In the genomic region with DNA sequence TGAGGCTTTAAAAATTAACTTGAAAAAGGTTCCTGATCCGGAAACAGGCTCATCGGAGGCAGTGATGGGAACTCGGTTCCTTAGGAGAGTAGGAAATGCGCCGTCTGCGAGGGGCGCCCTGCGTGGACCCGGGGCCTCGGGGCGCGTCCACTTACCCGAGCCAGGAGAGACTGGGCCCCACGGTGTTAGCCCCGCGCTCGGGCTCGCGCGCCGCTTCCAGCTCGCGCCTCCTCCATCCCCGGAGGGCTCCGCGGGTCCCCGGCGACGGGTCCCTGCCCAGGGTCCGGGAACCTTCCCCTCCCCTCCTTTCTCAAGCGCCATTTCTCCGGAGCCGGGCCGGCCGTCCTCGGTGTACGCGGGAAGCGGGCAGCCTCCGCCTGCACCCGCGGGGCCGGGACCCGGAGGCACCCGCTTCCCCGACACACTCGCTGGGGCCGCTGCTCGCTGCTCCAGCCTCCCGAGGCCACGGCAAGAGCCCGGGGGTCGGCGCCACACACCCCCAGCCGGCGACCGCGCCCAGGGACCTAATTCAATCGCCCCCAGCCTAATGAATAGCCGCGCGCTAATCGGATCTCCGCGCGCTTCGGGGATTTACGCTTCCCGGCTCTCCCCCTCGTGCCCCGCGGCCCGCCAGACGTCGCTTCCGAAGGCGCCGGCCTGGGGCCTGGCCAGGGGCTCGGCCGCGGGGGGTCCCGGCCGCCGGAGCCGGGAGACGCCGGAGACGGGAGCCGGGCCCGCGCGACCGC, we compare ENCODE assay signal across 8 cellular contexts. TPM values are rescaled to one million over a fixed set of nuclear protein-coding genes. Genes with fewer than 3 reads are reported as not detected.
DNase-seq lines count a peak whose midpoint lies in the region; ATAC-seq and TF ChIP-seq lines count a peak whose summit lies in the region.

No MANE protein-coding gene starts in this region.

- H2AFZ ChIP-seq in trophoblast cell (ENCODE audit: insufficient read depth, low read length, poor library complexity): no peak overlapping the region

- H3K18ac ChIP-seq in trophoblast cell (ENCODE audit: low read length): peak overlapping the region; percentile 86

- peaks cover 26% of the 10 kb centered on the region for H3K79me1 ChIP-seq in trophoblast cell (ENCODE audit: low read length)

- peaks cover 9% of the 10 kb centered on the region for H3K36me3 Mint-ChIP-seq in activated CD8-positive, alpha-beta memory T cell treated with anti-CD3 and anti-CD28 coated beads, Interleukin-2, amount 10 ng/mL, durations not matched to agents 7 days and 5 days

- peak overlapping the region; percentile 43 for H4K12ac ChIP-seq in trophoblast cell (ENCODE audit: low read depth, low read length)

- WGBS in trophoblast cell (ENCODE audit: extremely low coverage, insufficient coverage, insufficient read length): no CpG with 5 or more reads among the region's 93 CpGs

- H3K27me3 Mint-ChIP-seq in activated CD8-positive, alpha-beta memory T cell treated with anti-CD3 and anti-CD28 coated beads, Interleukin-2, amount 10 ng/mL, durations not matched to agents 7 days and 5 days: peaks cover 69% of the 10 kb centered on the region

- H3K4me3 Mint-ChIP-seq in activated CD8-positive, alpha-beta memory T cell treated with anti-CD3 and anti-CD28 coated beads, Interleukin-2, amount 10 ng/mL, durations not matched to agents 7 days and 5 days: no peak overlapping the region

- H2BK120ac ChIP-seq in trophoblast cell (ENCODE audit: insufficient read depth, low read length, poor library complexity): peak overlapping the region; percentile 37

- H3K27ac ChIP-seq in trophoblast cell (ENCODE audit: low read depth, low read length): peak overlapping the region; percentile 65

- peak; percentile 49 for DNase-seq in ELF-1 (ENCODE audit: low read depth, low spot score)
- peak; percentile 25 for DNase-seq in fibroblast of peridontal ligament (ENCODE audit: extremely low read depth)
- peak in 1 of 2 donors; percentile 33 for DNase-seq in trophoblast cell
- no peak for DNase-seq in glomerular visceral epithelial cell (ENCODE audit: extremely low spot score)
- no peak for DNase-seq in activated CD8-positive, alpha-beta memory T cell treated with anti-CD3 and anti-CD28 coated beads, Interleukin-2, amount 10 ng/mL, durations not matched to agents 7 days and 5 days
- no peak for DNase-seq in NCI-H345 treated with DMSO at 0.1 percent for 48 hours (lab: John Stamatoyannopoulos, UW; ENCODE audit: unreplicated experiment)

- CTCF ChIA-PET in activated CD8-positive, alpha-beta memory T cell treated with anti-CD3 and anti-CD28 coated beads, Interleukin-2, amount 10 ng/mL, durations not matched to agents 7 days and 5 days (lab: Charles Lee): interaction anchor here (1.7 kb wide), 1 partner anchor 92 kb away, joined by 4 read pairs; no protein-coding TSS in a partner anchor

- H3K14ac ChIP-seq in trophoblast cell (ENCODE audit: low read length): peak overlapping the region; percentile 81

- peaks cover 18% of the 10 kb centered on the region for H3K79me2 ChIP-seq in trophoblast cell (ENCODE audit: control insufficient read depth, insufficient read depth, low read length, poor library complexity)

- no peak for ATAC-seq in HG03469 (IDR thresholded peaks at IDR 0.05; ENCODE audit: unreplicated experiment)
- no peak for ATAC-seq in activated CD8-positive, alpha-beta memory T cell treated with anti-CD3 and anti-CD28 coated beads, Interleukin-2, amount 10 ng/mL, durations not matched to agents 7 days and 5 days

- peak overlapping the region; percentile 68 for H4K8ac ChIP-seq in trophoblast cell (ENCODE audit: low read depth, low read length)

- peak overlapping the region; percentile 74 for H3K9ac ChIP-seq in trophoblast cell (ENCODE audit: low read length)

- peaks cover 4% of the 10 kb centered on the region for H3K9me3 ChIP-seq in trophoblast cell (ENCODE audit: insufficient read depth, low read depth, low read length)

- peak overlapping the region; percentile 81 for H3K4ac ChIP-seq in trophoblast cell (ENCODE audit: low read depth, low read length)

- peak overlapping the region; percentile 59 for H3K4me2 ChIP-seq in trophoblast cell (ENCODE audit: low read length)

- peaks cover 3% of the 10 kb centered on the region for H3K27me3 ChIP-seq in trophoblast cell (ENCODE audit: insufficient read depth, low read length)

- H3K27ac Mint-ChIP-seq in activated CD8-positive, alpha-beta memory T cell treated with anti-CD3 and anti-CD28 coated beads, Interleukin-2, amount 10 ng/mL, durations not matched to agents 7 days and 5 days: no peak overlapping the region

- peak overlapping the region; percentile 66 for H2BK5ac ChIP-seq in trophoblast cell (ENCODE audit: low read depth, low read length, poor library complexity)

- peak overlapping the region; percentile 69 for H4K91ac ChIP-seq in trophoblast cell (ENCODE audit: low read depth, low read length)

- peaks cover 2 to 5% of the 10 kb centered on the region in 2 experiments for H3K36me3 ChIP-seq in trophoblast cell (ENCODE audit: control insufficient read depth in 1 of 2, insufficient read depth in 2 of 2, low read length in 2 of 2)

- H2AK5ac ChIP-seq in trophoblast cell (ENCODE audit: low read length): peak overlapping the region; percentile 47

- peak overlapping the region; percentile 77 for H3K4me3 ChIP-seq in trophoblast cell (ENCODE audit: low read depth, low read length)

- H3K9me3 Mint-ChIP-seq in activated CD8-positive, alpha-beta memory T cell treated with anti-CD3 and anti-CD28 coated beads, Interleukin-2, amount 10 ng/mL, durations not matched to agents 7 days and 5 days (ENCODE audit: low read depth): no peaks in the 10 kb centered on the region

- peaks cover 18% of the 10 kb centered on the region for H3K4me1 Mint-ChIP-seq in activated CD8-positive, alpha-beta memory T cell treated with anti-CD3 and anti-CD28 coated beads, Interleukin-2, amount 10 ng/mL, durations not matched to agents 7 days and 5 days

- peaks cover 16 to 27% of the 10 kb centered on the region in 2 experiments for H3K4me1 ChIP-seq in trophoblast cell (ENCODE audit: control insufficient read depth in 1 of 2, insufficient read depth in 2 of 2, low read length in 2 of 2)

- no peak overlapping the region for H3K23ac ChIP-seq in trophoblast cell (ENCODE audit: low read length)

- H2BK12ac ChIP-seq in trophoblast cell (ENCODE audit: low read length): peak overlapping the region; percentile 27

TF ChIP-seq in PFSK-1, 5 proteins besides CTCF, POLR2A, EP300 and RAD21:
- TF ChIP-seq POLR2AphosphoS5 (IDR thresholded peaks at IDR 0.05; ENCODE audit: low read depth, low read length) (no peak), TAF1 (IDR thresholded peaks at IDR 0.05; ENCODE audit: borderline replicate concordance, insufficient read depth, low read length) (no peak), FOXP2 (optimal IDR thresholded peaks at IDR 0.05; ENCODE audit: borderline replicate concordance, extremely low read depth, extremely low read length, insufficient read depth) (no peak), SIN3A (IDR thresholded peaks at IDR 0.05; ENCODE audit: borderline replicate concordance, insufficient read depth, low read length) (0 out of 2 replicates have a peak, but pooled peaks have one; percentile 35)
- TF ChIP-seq, protein P1, sequence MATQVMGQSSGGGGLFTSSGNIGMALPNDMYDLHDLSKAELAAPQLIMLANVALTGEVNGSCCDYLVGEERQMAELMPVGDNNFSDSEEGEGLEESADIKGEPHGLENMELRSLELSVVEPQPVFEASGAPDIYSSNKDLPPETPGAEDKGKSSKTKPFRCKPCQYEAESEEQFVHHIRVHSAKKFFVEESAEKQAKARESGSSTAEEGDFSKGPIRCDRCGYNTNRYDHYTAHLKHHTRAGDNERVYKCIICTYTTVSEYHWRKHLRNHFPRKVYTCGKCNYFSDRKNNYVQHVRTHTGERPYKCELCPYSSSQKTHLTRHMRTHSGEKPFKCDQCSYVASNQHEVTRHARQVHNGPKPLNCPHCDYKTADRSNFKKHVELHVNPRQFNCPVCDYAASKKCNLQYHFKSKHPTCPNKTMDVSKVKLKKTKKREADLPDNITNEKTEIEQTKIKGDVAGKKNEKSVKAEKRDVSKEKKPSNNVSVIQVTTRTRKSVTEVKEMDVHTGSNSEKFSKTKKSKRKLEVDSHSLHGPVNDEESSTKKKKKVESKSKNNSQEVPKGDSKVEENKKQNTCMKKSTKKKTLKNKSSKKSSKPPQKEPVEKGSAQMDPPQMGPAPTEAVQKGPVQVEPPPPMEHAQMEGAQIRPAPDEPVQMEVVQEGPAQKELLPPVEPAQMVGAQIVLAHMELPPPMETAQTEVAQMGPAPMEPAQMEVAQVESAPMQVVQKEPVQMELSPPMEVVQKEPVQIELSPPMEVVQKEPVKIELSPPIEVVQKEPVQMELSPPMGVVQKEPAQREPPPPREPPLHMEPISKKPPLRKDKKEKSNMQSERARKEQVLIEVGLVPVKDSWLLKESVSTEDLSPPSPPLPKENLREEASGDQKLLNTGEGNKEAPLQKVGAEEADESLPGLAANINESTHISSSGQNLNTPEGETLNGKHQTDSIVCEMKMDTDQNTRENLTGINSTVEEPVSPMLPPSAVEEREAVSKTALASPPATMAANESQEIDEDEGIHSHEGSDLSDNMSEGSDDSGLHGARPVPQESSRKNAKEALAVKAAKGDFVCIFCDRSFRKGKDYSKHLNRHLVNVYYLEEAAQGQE (IDR thresholded peaks at IDR 0.05; ENCODE audit: insufficient read depth in 1 of 2, low read depth in 2 of 2, low read length in 2 of 2): no peak

RNA-seq across cellular contexts. Expression of a gene that starts 2.2 kb away (rescaled TPM):
- polyA plus RNA-seq in PFSK-1 (2012; ENCODE audit: insufficient read length, low read depth): 44.2 TPM
- 2.8 and 3.1 TPM in 2 replicates for polyA plus RNA-seq in trophoblast cell (2013)
- under 1 TPM; 0.23 to 0.64 TPM for total RNA-seq in activated CD8-positive, alpha-beta memory T cell treated with anti-CD3 and anti-CD28 coated beads, Interleukin-2, amount 10 ng/mL, durations not matched to agents 7 days and 5 days

Comparison
In these comparisons a context has a peak if more than half of its experiments do, and no peak if none do; other contexts are left out.
1. DNase-seq: peak in ELF-1 (single experiment) and fibroblast of peridontal ligament (single experiment); none in glomerular visceral epithelial cell (single experiment), activated CD8-positive, alpha-beta memory T cell treated with anti-CD3 and anti-CD28 coated beads, Interleukin-2, amount 10 ng/mL, durations not matched to agents 7 days and 5 days (single experiment) and NCI-H345 treated with DMSO at 0.1 percent for 48 hours (single experiment).